1 cellular context compared by ENCODE assay signal in genomic region chr15:75024102-75024636, GRCh38.
TF ChIP-seq lines count a peak whose summit lies in the region.

No MANE protein-coding gene starts in this region.

TF ChIP-seq in GM23338, 12 proteins besides CTCF, POLR2A, EP300 and RAD21 (continued from another document):
- TF ChIP-seq NANOG (IDR thresholded peaks at IDR 0.05; ENCODE audit: borderline replicate concordance) (no peak), REST (IDR thresholded peaks at IDR 0.05; ENCODE audit: unreplicated experiment) (no peak)
